Comparison of ENCODE assay signal across 8 cellular contexts in the genomic region with DNA sequence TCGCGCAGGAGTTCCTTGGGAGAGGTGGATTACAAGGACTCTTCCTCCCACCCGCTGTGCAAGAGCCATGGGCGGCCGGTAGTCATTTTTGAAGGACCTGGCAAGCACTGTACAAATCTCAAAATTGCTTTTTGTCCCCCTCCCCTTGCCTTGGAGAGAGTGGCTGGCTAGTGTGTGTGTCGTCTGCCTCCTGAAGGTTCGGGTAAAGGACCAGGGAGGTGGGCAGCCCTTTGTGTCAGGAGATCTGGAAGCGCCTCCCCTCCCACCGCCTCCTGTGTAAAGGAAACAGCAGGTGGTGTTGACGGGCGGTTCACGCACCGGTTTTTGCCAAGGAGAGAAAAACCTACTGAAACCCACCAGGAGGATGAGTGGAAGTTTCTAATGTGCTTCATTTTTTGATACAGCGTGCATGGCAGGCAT. TPM values are rescaled to one million over a fixed set of nuclear protein-coding genes. Genes with fewer than 3 reads are reported as not detected.
DNase-seq lines count a peak whose midpoint lies in the region; ATAC-seq lines count a peak whose summit lies in the region.

No MANE protein-coding gene starts in this region.

- H3K27me3 ChIP-seq in right cardiac atrium (ENCODE audit: control insufficient read depth, insufficient read depth): no peaks in the 10 kb centered on the region

- DNase-seq in stimulated activated CD4-positive, alpha-beta T cell treated with anti-CD3 and anti-CD28 coated beads, Interleukin-15, amount 100 ng/mL, for 24 hours: peak; percentile 29
- DNase-seq in stimulated activated CD4-positive, alpha-beta T cell treated with anti-CD3 and anti-CD28 coated beads, Interleukin-4, amount 100 ng/mL, for 4 hours: no peak
- DNase-seq in T-helper 17 cell (no peak), right cardiac atrium (peak in 1 of 3 donors; percentile 50)
- DNase-seq in stimulated activated effector memory CD8-positive, alpha-beta T cell treated with anti-CD3 and anti-CD28 coated beads, Interleukin-12 subunit alpha, Interleukin-12 subunit beta, amount 100 ng/mL, for 72 hours (ENCODE audit: low spot score in 2 of 2): no peak

- peak overlapping the region; percentile 96 for H3K27ac Mint-ChIP-seq in T-helper 17 cell
- H3K27ac Mint-ChIP-seq in stimulated activated effector memory CD8-positive, alpha-beta T cell treated with anti-CD3 and anti-CD28 coated beads, Interleukin-12 subunit alpha, Interleukin-12 subunit beta, amount 100 ng/mL, for 72 hours: peak overlapping the region; percentile 92

- H3K4me1 Mint-ChIP-seq in T-helper 17 cell: peaks cover 52% of the 10 kb centered on the region
- peaks cover 52% of the 10 kb centered on the region for H3K4me1 Mint-ChIP-seq in stimulated activated effector memory CD8-positive, alpha-beta T cell treated with anti-CD3 and anti-CD28 coated beads, Interleukin-12 subunit alpha, Interleukin-12 subunit beta, amount 100 ng/mL, for 72 hours

- no peaks in the 10 kb centered on the region for H3K27me3 Mint-ChIP-seq in T-helper 17 cell

- H3K27ac ChIP-seq in right cardiac atrium (ENCODE audit: low read length): peak overlapping the region; percentile 37

- no peaks in the 10 kb centered on the region for H3K9me3 Mint-ChIP-seq in stimulated activated effector memory CD8-positive, alpha-beta T cell treated with anti-CD3 and anti-CD28 coated beads, Interleukin-12 subunit alpha, Interleukin-12 subunit beta, amount 100 ng/mL, for 72 hours

- peaks cover 11% of the 10 kb centered on the region for H3K4me1 ChIP-seq in right cardiac atrium (ENCODE audit: control insufficient read depth, insufficient read depth, low read length)

- H3K36me3 Mint-ChIP-seq in T-helper 17 cell (ENCODE audit: low read depth): no peaks in the 10 kb centered on the region
- H3K36me3 Mint-ChIP-seq in stimulated activated effector memory CD8-positive, alpha-beta T cell treated with anti-CD3 and anti-CD28 coated beads, Interleukin-12 subunit alpha, Interleukin-12 subunit beta, amount 100 ng/mL, for 72 hours: peaks cover 5% of the 10 kb centered on the region

- H3K9me3 ChIP-seq in T-helper 17 cell (ENCODE audit: control insufficient read depth, low read length, poor library complexity, severe bottlenecking): no peaks in the 10 kb centered on the region
- no peaks in the 10 kb centered on the region for H3K9me3 ChIP-seq in right cardiac atrium (ENCODE audit: control insufficient read depth, low read length)

- intact Hi-C loops in right cardiac atrium (cut with DNase I): loop anchor here in 3 of 4 donors (5.0 to 10.0 kb wide), 4 partner anchors 51 to 202 kb away; a partner anchor contains a TSS

- 41% methylated on average over 14 of the region's 14 CpGs for WGBS in right cardiac atrium

- H3K4me3 Mint-ChIP-seq in T-helper 17 cell: peak overlapping the region; percentile 94
- peak overlapping the region; percentile 93 for H3K4me3 Mint-ChIP-seq in stimulated activated effector memory CD8-positive, alpha-beta T cell treated with anti-CD3 and anti-CD28 coated beads, Interleukin-12 subunit alpha, Interleukin-12 subunit beta, amount 100 ng/mL, for 72 hours

- peak overlapping the region; percentile 78 for H3K4me3 ChIP-seq in right cardiac atrium (ENCODE audit: low read length)

- ATAC-seq in T-helper 17 cell: no peak
- ATAC-seq in right cardiac atrium: no peak
- no peak for ATAC-seq in stimulated activated effector memory CD8-positive, alpha-beta T cell treated with anti-CD3 and anti-CD28 coated beads, Interleukin-12 subunit alpha, Interleukin-12 subunit beta, amount 100 ng/mL, for 72 hours
- ATAC-seq in HG03175 (IDR thresholded peaks at IDR 0.05; ENCODE audit: unreplicated experiment): no peak
- no peak for ATAC-seq in HG03460 (IDR thresholded peaks at IDR 0.05; ENCODE audit: unreplicated experiment)
- no peak for ATAC-seq in HG03025 (IDR thresholded peaks at IDR 0.05; ENCODE audit: low FRiP score, unreplicated experiment)

RNA-seq across cellular contexts. Expression of a gene that starts 1.2 kb away (rescaled TPM):
- total RNA-seq in T-helper 17 cell (10 to 100 TPM; 62.5 to 63.2 TPM), right cardiac atrium (100 to 1,000 TPM; 102 to 132 (median 127) TPM)
- polyA plus RNA-seq in right cardiac atrium: 146 TPM

RNA-seq across cellular contexts. Expression of a gene that starts 51.2 kb away (rescaled TPM):
- total RNA-seq in T-helper 17 cell (10 to 100 TPM; 28.6 to 53.1 TPM), right cardiac atrium (100 to 1,000 TPM; 154 to 219 (median 194) TPM)
- polyA plus RNA-seq in right cardiac atrium: 136 TPM
